8 cellular contexts compared by ENCODE assay signal in genomic region chr15:58331562-58331902, GRCh38.
A peak's percentile ranks its signal among the peaks of the same experiment; 100 is the strongest.
DNase-seq lines count a peak whose midpoint lies in the region; ATAC-seq and TF ChIP-seq lines count a peak whose summit lies in the region.

No MANE protein-coding gene starts in this region.

- WGBS in esophagus muscularis mucosa = 43% methylated on average over 2 of the region's 2 CpGs

- H3K27ac ChIP-seq in SJSA1 (peak overlapping the region; percentile 63), esophagus muscularis mucosa (replicated peaks in 1 of 4) (peak overlapping the region; percentile 77 to 87 (median 80)), rectal smooth muscle tissue (ENCODE audit: low read depth, low read length) (peak overlapping the region; percentile 90)

- no peak overlapping the region for H3K9ac ChIP-seq in rectal smooth muscle tissue (ENCODE audit: low read length)

- no peaks in the 10 kb centered on the region for H3K27me3 ChIP-seq in SJSA1 (replicated peaks)
- no peaks in the 10 kb centered on the region for H3K27me3 ChIP-seq in esophagus muscularis mucosa
- H3K27me3 ChIP-seq in rectal smooth muscle tissue (ENCODE audit: control insufficient read depth, insufficient read depth, low read length) = no peaks in the 10 kb centered on the region

- DNase-seq in SJSA1 (ENCODE audit: low read depth in 1 of 2, low spot score in 2 of 2) (no peak), esophagus muscularis mucosa (ENCODE audit: extremely low spot score) (no peak), KG1 (lab: John Stamatoyannopoulos, UW) (no peak), NCI-H2107 treated with DMSO at 0.1 percent for 48 hours (lab: John Stamatoyannopoulos, UW; ENCODE audit: unreplicated experiment) (no peak)

- TF ChIP-seq POLR2A in esophagus muscularis mucosa (IDR thresholded peaks at IDR 0.05; ENCODE audit: low read depth) = no peak

- H3K4me3 ChIP-seq in SJSA1 (no peak overlapping the region), esophagus muscularis mucosa (peak overlapping the region in 1 of 4 donors; percentile 28), rectal smooth muscle tissue (ENCODE audit: low read length) (no peak overlapping the region)

- H3K9me3 ChIP-seq in SJSA1 (replicated peaks) (no peaks in the 10 kb centered on the region), esophagus muscularis mucosa (peaks cover 0 to 5% (median 2%) of the 10 kb centered on the region in 4 donors)

- intact Hi-C loops in esophagus muscularis mucosa (cut with DNase I) = no loop called here

- ATAC-seq in GM18907 (IDR thresholded peaks at IDR 0.05; ENCODE audit: unreplicated experiment) (peak; percentile 14), GM21447 (IDR thresholded peaks at IDR 0.05; ENCODE audit: unreplicated experiment) (no peak), HG02970 (IDR thresholded peaks at IDR 0.05; ENCODE audit: low FRiP score, unreplicated experiment) (no peak)

- H3K36me3 ChIP-seq in SJSA1 (no peaks in the 10 kb centered on the region), esophagus muscularis mucosa (no peaks in the 10 kb centered on the region), rectal smooth muscle tissue (ENCODE audit: control insufficient read depth, insufficient read depth, low read length) (no peaks in the 10 kb centered on the region)

- peaks cover 28% of the 10 kb centered on the region for H3K4me1 ChIP-seq in SJSA1 (replicated peaks)
- H3K4me1 ChIP-seq in esophagus muscularis mucosa = peaks cover 35 to 39% (median 37%) of the 10 kb centered on the region in 4 donors
- peaks cover 20% of the 10 kb centered on the region for H3K4me1 ChIP-seq in rectal smooth muscle tissue (ENCODE audit: control insufficient read depth, insufficient read depth, low read length)

- TF ChIP-seq CTCF in esophagus muscularis mucosa (IDR thresholded peaks at IDR 0.05) = no peak

- TF ChIP-seq EP300 in esophagus muscularis mucosa (IDR thresholded peaks at IDR 0.05) = no peak
